1 cellular context compared by ENCODE assay signal in the genomic region with DNA sequence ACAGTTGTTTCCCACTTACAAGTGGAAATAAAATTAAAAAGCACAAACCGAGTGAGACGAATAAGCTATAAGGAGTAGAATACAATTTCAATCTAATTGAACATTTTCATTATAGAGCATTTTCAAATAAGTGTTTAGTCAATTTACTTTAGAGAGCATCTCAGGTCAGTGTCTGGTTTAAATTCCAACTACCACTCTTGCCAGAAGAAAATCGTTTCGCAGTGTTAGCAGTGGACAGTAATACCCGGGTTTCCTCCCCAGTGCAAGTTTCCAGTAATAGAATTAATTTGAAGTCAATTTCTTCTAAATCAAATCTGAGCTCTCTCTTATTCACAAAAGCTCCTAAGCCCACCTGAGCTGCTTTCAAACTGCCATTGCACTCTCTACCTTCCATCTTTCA.
TF ChIP-seq lines count a peak whose summit lies in the region.

No MANE protein-coding gene starts in this region.

TF ChIP-seq in A549, 52 proteins besides CTCF, POLR2A, EP300 and RAD21:
- TF ChIP-seq, protein P1, sequence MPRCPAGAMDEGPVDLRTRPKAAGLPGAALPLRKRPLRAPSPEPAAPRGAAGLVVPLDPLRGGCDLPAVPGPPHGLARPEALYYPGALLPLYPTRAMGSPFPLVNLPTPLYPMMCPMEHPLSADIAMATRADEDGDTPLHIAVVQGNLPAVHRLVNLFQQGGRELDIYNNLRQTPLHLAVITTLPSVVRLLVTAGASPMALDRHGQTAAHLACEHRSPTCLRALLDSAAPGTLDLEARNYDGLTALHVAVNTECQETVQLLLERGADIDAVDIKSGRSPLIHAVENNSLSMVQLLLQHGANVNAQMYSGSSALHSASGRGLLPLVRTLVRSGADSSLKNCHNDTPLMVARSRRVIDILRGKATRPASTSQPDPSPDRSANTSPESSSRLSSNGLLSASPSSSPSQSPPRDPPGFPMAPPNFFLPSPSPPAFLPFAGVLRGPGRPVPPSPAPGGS (IDR thresholded peaks at IDR 0.05): no peak
- TF ChIP-seq ESRRA (IDR thresholded peaks at IDR 0.05; ENCODE audit: borderline replicate concordance, low read length): no peak
- TF ChIP-seq JUN (IDR thresholded peaks at IDR 0.05): no peak
- TF ChIP-seq KDM5A (IDR thresholded peaks at IDR 0.05): no peak
- TF ChIP-seq MAZ (IDR thresholded peaks at IDR 0.05; ENCODE audit: borderline replicate concordance, low read depth, low read length): no peak
- no peak for TF ChIP-seq JUNB (IDR thresholded peaks at IDR 0.05)
- no peak for TF ChIP-seq MYC (IDR thresholded peaks at IDR 0.05; ENCODE audit: borderline replicate concordance, low read length)
- TF ChIP-seq FOSB (CRISPR knock-in tag; IDR thresholded peaks at IDR 0.05): no peak
- no peak for TF ChIP-seq ZFP36 (IDR thresholded peaks at IDR 0.05; ENCODE audit: borderline replicate concordance, partially characterized antibody)
- TF ChIP-seq HDAC2 (IDR thresholded peaks at IDR 0.05): no peak
- TF ChIP-seq RCOR1 (IDR thresholded peaks at IDR 0.05; ENCODE audit: low read depth, low read length): no peak
